ENCODE assay signal across 9 cellular contexts in genomic region chr15:64044315-64045105, GRCh38. TPM values are rescaled to one million over a fixed set of nuclear protein-coding genes. Genes with fewer than 3 reads are reported as not detected.
DNase-seq lines count a peak whose midpoint lies in the region; ATAC-seq and TF ChIP-seq lines count a peak whose summit lies in the region.
"Had no signal": no experiment of that assay in that cellular context is flagged by ENCODE, and none has a peak within 500 bp of the region (broad histone marks: within the 10 kb centered on the region; RNA-seq: fewer than 3 reads in every experiment).

No MANE protein-coding gene starts in this region.

- peaks cover 0 to 5% (median 2%) of the 10 kb centered on the region in 3 donors for H3K36me3 Mint-ChIP-seq in CD8-positive, alpha-beta memory T cell
- no peaks in the 10 kb centered on the region for H3K36me3 Mint-ChIP-seq in mesothelial cell of epicardium

- H3K4me1 ChIP-seq in CD8-positive, alpha-beta memory T cell (ENCODE audit: insufficient read depth, low read length): peaks cover 5% of the 10 kb centered on the region

- peak overlapping the region; percentile 58 to 88 (median 79) for H3K4me3 Mint-ChIP-seq in CD8-positive, alpha-beta memory T cell
- peak overlapping the region; percentile 61 for H3K4me3 Mint-ChIP-seq in mesothelial cell of epicardium

- peaks cover 12 to 29% (median 16%) of the 10 kb centered on the region in 3 donors for H3K4me1 Mint-ChIP-seq in CD8-positive, alpha-beta memory T cell
- H3K4me1 Mint-ChIP-seq in mesothelial cell of epicardium: peaks cover 6% of the 10 kb centered on the region

- peak overlapping the region in 6 of 8 donors; percentile 16 to 87 (median 48) for H3K27ac Mint-ChIP-seq in CD8-positive, alpha-beta memory T cell
- H3K27ac Mint-ChIP-seq in mesothelial cell of epicardium: no peak overlapping the region

- H3K27me3 Mint-ChIP-seq in CD8-positive, alpha-beta memory T cell: peaks cover 4 to 5% of the 10 kb centered on the region in 2 donors
- peaks cover 51% of the 10 kb centered on the region for H3K27me3 Mint-ChIP-seq in mesothelial cell of epicardium (ENCODE audit: low read depth)

- no peak overlapping the region for H3K4me3 ChIP-seq in CD8-positive, alpha-beta memory T cell (ENCODE audit: low read length)
- H3K4me3 ChIP-seq: ovary had no signal

- no peak overlapping the region for H3K27ac ChIP-seq in CD8-positive, alpha-beta memory T cell (ENCODE audit: low read depth, low read length)
- H3K27ac ChIP-seq: ovary had no signal

- no peak for TF ChIP-seq CTCF in mesothelial cell of epicardium (IDR thresholded peaks at IDR 0.05; ENCODE audit: unreplicated experiment)

- POLR2A ChIA-PET in CD8-positive, alpha-beta memory T cell (lab: Charles Lee): no interaction called here

- no peaks in the 10 kb centered on the region for H3K9me3 ChIP-seq in CD8-positive, alpha-beta memory T cell (ENCODE audit: low read length)
- H3K9me3 ChIP-seq: ovary had no signal

- no peaks in the 10 kb centered on the region for H3K36me3 ChIP-seq in CD8-positive, alpha-beta memory T cell (ENCODE audit: insufficient read depth, low read length)
- H3K36me3 ChIP-seq: ovary had no signal

- CTCF ChIA-PET in CD8-positive, alpha-beta memory T cell (lab: Charles Lee): interaction anchor here (0.9 to 5.5 kb wide), 13 partner anchors 14 to 557 kb away, joined by 3 to 72 read pairs (median 5); no protein-coding TSS in a partner anchor

- H3K9me3 Mint-ChIP-seq in CD8-positive, alpha-beta memory T cell: no peaks in the 10 kb centered on the region
- H3K9me3 Mint-ChIP-seq in mesothelial cell of epicardium: no peaks in the 10 kb centered on the region

- ATAC-seq in GM19452 (IDR thresholded peaks at IDR 0.05; ENCODE audit: unreplicated experiment): peak; percentile 62

- no peaks in the 10 kb centered on the region for H3K27me3 ChIP-seq in CD8-positive, alpha-beta memory T cell (ENCODE audit: insufficient read depth, low read length, poor library complexity, severe bottlenecking)
- H3K27me3 ChIP-seq: ovary had no signal

- no peak for DNase-seq in CD8-positive, alpha-beta memory T cell
- DNase-seq in NOMO-1 (lab: John Stamatoyannopoulos, UW; ENCODE audit: unreplicated experiment in 2 of 2) (peak; percentile 53 to 77), mesothelial cell of epicardium (ENCODE audit: low spot score in 2 of 2, unreplicated experiment in 2 of 2) (no peak), cerebellar cortex (ENCODE audit: low spot score) (no peak), NCI-H226 (no peak), NCI-H2196 (lab: John Stamatoyannopoulos, UW; ENCODE audit: unreplicated experiment) (no peak), H4 (ENCODE audit: low spot score) (no peak)
- DNase-seq: ovary had no signal

RNA-seq across cellular contexts. Expression of gene DAPK2, which starts 1.8 kb away (rescaled TPM):
- total RNA-seq in CD8-positive, alpha-beta memory T cell: 1 to 10 TPM; 4.4 to 5.5 TPM
- 2.2 TPM for polyA plus RNA-seq in CD8-positive, alpha-beta memory T cell
- total RNA-seq in mesothelial cell of epicardium: 1.2 to 2.6 TPM (median 2.2 TPM) in 3 replicates
- total RNA-seq in H4 (2014; rRNA removed; shearing (Covaris generic)): 0.16 and 0.39 TPM in 2 replicates

RNA-seq across cellular contexts. Expression of gene CIAO2A, which starts 49.1 kb away (rescaled TPM):
- total RNA-seq in CD8-positive, alpha-beta memory T cell: 10 to 100 TPM; 68.0 to 68.7 TPM
- polyA plus RNA-seq in CD8-positive, alpha-beta memory T cell: 78.1 TPM
- 39.3 to 42.3 TPM (median 41.8 TPM) in 3 replicates for total RNA-seq in mesothelial cell of epicardium
- 171 and 193 TPM in 2 replicates for total RNA-seq in H4 (2014; rRNA removed; shearing (Covaris generic))

RNA-seq across cellular contexts. Expression of gene SNX1, which starts 51.3 kb away (rescaled TPM):
- total RNA-seq in CD8-positive, alpha-beta memory T cell: 10 to 100 TPM; 90.1 to 93.6 TPM
- 63.4 TPM for polyA plus RNA-seq in CD8-positive, alpha-beta memory T cell
- total RNA-seq in mesothelial cell of epicardium: 93.6 to 97.9 TPM (median 94.4 TPM) in 3 replicates
- total RNA-seq in H4 (2014; rRNA removed; shearing (Covaris generic)): 31.7 and 36.7 TPM in 2 replicates

Comparison
In these comparisons a context has a peak if more than half of its experiments do, and no peak if none do; other contexts are left out.
1. DNase-seq: peak in NOMO-1 (2 of 2); none in CD8-positive, alpha-beta memory T cell (0 of 5), mesothelial cell of epicardium (0 of 2), cerebellar cortex (single experiment), NCI-H226 (single experiment), NCI-H2196 (single experiment) and H4 (single experiment).